34 cellular contexts compared by ENCODE assay signal in the genomic region with DNA sequence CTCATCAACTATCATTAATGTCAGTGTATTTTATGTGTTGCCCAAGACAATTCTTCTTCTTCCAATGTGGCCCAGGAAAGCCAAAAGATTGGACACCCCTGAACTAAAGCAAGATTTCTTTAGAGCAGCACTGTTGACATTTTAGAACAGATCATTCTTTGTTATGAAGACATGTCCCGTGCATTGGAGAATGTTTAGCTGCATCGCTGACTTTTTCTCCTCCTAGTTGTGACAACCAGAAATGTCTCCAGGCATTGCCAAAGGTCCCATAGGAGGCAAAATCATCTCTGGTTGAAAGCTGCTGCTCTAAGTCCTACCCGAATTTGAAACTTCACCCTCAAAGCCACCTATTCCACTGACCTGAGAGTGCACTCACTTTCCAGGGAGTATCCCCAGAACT.
"Had no signal": no experiment of that assay in that cellular context is flagged by ENCODE, and none has a peak within 500 bp of the region (broad histone marks: within the 10 kb centered on the region; RNA-seq: fewer than 3 reads in every experiment).

No MANE protein-coding gene starts in this region.

- H3K27me3 ChIP-seq: MG63 had no signal

- H3K27ac ChIP-seq: KMS-11 had no signal

- H3K4me2 ChIP-seq: KMS-11 had no signal

- H3K4me3 ChIP-seq: MG63 had no signal

- DNase-seq: Karpas-422, Kasumi-1, MG63, MM.1S, MV-4-11, NCI-H1048, NCI-H1092, NCI-H1092 treated with DMSO at 0.1 percent for 48 hours, NCI-H1105, NCI-H1105 treated with DMSO at 0.1 percent for 48 hours, NCI-H1417, NCI-H1417 treated with DMSO at 0.1 percent for 48 hours, NCI-H1436, NCI-H1436 treated with DMSO at 0.1 percent for 48 hours, NCI-H146, NCI-H1694, NCI-H1694 treated with DMSO at 0.1 percent for 48 hours, NCI-H187, NCI-H187 treated with DMSO at 0.1 percent for 48 hours, NCI-H1930, NCI-H2029, NCI-H2029 treated with DMSO at 0.1 percent for 48 hours, NCI-H2081, NCI-H2081 treated with DMSO at 0.1 percent for 48 hours, NCI-H2107, NCI-H2171, NCI-H2171 treated with DMSO at 0.1 percent for 48 hours, NCI-H2227 treated with DMSO at 0.1 percent for 48 hours, NCI-H226, NCI-H345, NCI-H446, NCI-H446 treated with DMSO at 0.1 percent for 48 hours, NCI-H510A had no signal

- H3K36me3 ChIP-seq: MG63 had no signal
